Comparison of ENCODE assay signal across 28 cellular contexts in genomic region chr11:73221996-73222395, GRCh38. TPM values are rescaled to one million over a fixed set of nuclear protein-coding genes. Genes with fewer than 3 reads are reported as not detected.
"Had no signal": no experiment of that assay in that cellular context is flagged by ENCODE, and none has a peak within 500 bp of the region (broad histone marks: within the 10 kb centered on the region; RNA-seq: fewer than 3 reads in every experiment).

No MANE protein-coding gene starts in this region.

- H3K27ac ChIP-seq: breast epithelium, gastroesophageal sphincter, pancreas, prostate gland, right atrium auricular region, thoracic aorta, upper lobe of left lung had no signal

- H3K36me3 ChIP-seq: breast epithelium, gastroesophageal sphincter, pancreas, prostate gland, right atrium auricular region, thoracic aorta, upper lobe of left lung had no signal

- H3K9me3 Mint-ChIP-seq: activated CD8-positive, alpha-beta T cell treated with anti-CD3 and anti-CD28 coated beads for 36 hours; activated naive CD4-positive, alpha-beta T cell treated with anti-CD3 and anti-CD28 coated beads for 36 hours; activated T-cell treated with anti-CD3 and anti-CD28 coated beads, Interleukin-2, amount 50 U/mL, for 72 hours; nephron; WTC11 had no signal

- H3K27me3 ChIP-seq: breast epithelium, pancreas, right atrium auricular region, upper lobe of left lung had no signal

- DNase-seq: activated CD4-positive, alpha-beta T cell treated with anti-CD3 and anti-CD28 coated beads for 1 hour; activated CD4-positive, alpha-beta T cell treated with anti-CD3 and anti-CD28 coated beads, Interleukin-2, amount 50 U/mL, for 1 hour; activated CD8-positive, alpha-beta memory T cell treated with anti-CD3 and anti-CD28 coated beads, Interleukin-2, amount 10 ng/mL, durations not matched to agents 7 days and 5 days; activated CD8-positive, alpha-beta T cell treated with anti-CD3 and anti-CD28 coated beads for 36 hours; activated naive CD4-positive, alpha-beta T cell treated with anti-CD3 and anti-CD28 coated beads for 36 hours; activated T-cell treated with anti-CD3 and anti-CD28 coated beads for 4 hours; activated T-cell treated with anti-CD3 and anti-CD28 coated beads, Interleukin-2, amount 50 U/mL, for 72 hours; amygdala; central memory CD4-positive, alpha-beta T cell; effector memory CD4-positive, alpha-beta T cell; hippocampal formation; left cardiac atrium; left ventricle myocardium superior; mammary epithelial cell; stimulated activated CD4-positive, alpha-beta T cell treated with anti-CD3 and anti-CD28 coated beads, Interleukin-12 subunit alpha, Interleukin-12 subunit beta, amount 100 ng/mL, for 4 hours; stimulated activated CD4-positive, alpha-beta T cell treated with anti-CD3 and anti-CD28 coated beads, Interleukin-4, amount 100 ng/mL, for 1 hour; stimulated activated naive CD8-positive, alpha-beta T cell treated with anti-CD3 and anti-CD28 coated beads, Interleukin-15, Interleukin-2, amounts not matched to agents 100 U/mL and 50 U/mL, for 24 hours; T-helper 2 cell; upper lobe of left lung had no signal

- H3K36me3 Mint-ChIP-seq: activated CD8-positive, alpha-beta memory T cell treated with anti-CD3 and anti-CD28 coated beads, Interleukin-2, amount 10 ng/mL, durations not matched to agents 7 days and 5 days; WTC11 had no signal

- H3K4me3 Mint-ChIP-seq: activated CD8-positive, alpha-beta memory T cell treated with anti-CD3 and anti-CD28 coated beads, Interleukin-2, amount 10 ng/mL, durations not matched to agents 7 days and 5 days; activated CD8-positive, alpha-beta T cell treated with anti-CD3 and anti-CD28 coated beads for 36 hours; activated naive CD4-positive, alpha-beta T cell treated with anti-CD3 and anti-CD28 coated beads for 36 hours; activated T-cell treated with anti-CD3 and anti-CD28 coated beads, Interleukin-2, amount 50 U/mL, for 72 hours; nephron; WTC11 had no signal

- H3K27ac Mint-ChIP-seq: activated CD8-positive, alpha-beta memory T cell treated with anti-CD3 and anti-CD28 coated beads, Interleukin-2, amount 10 ng/mL, durations not matched to agents 7 days and 5 days; activated CD8-positive, alpha-beta T cell treated with anti-CD3 and anti-CD28 coated beads for 36 hours; activated naive CD4-positive, alpha-beta T cell treated with anti-CD3 and anti-CD28 coated beads for 36 hours; activated T-cell treated with anti-CD3 and anti-CD28 coated beads, Interleukin-2, amount 50 U/mL, for 72 hours; nephron; WTC11 had no signal

- H3K9me3 ChIP-seq: breast epithelium, gastroesophageal sphincter, pancreas, prostate gland, right atrium auricular region, thoracic aorta, upper lobe of left lung had no signal

- H3K4me1 ChIP-seq: prostate gland had no signal

- ATAC-seq: activated CD8-positive, alpha-beta memory T cell treated with anti-CD3 and anti-CD28 coated beads, Interleukin-2, amount 10 ng/mL, durations not matched to agents 7 days and 5 days; activated CD8-positive, alpha-beta T cell treated with anti-CD3 and anti-CD28 coated beads for 36 hours; activated T-cell treated with anti-CD3 and anti-CD28 coated beads, Interleukin-2, amount 50 U/mL, for 72 hours; gastroesophageal sphincter; left cardiac atrium; left ventricle myocardium superior; pancreas; SK-N-SH treated with all-trans-retinoic acid at 6 μM for 48 hours; stimulated activated naive CD8-positive, alpha-beta T cell treated with anti-CD3 and anti-CD28 coated beads, Interleukin-15, Interleukin-2, amounts not matched to agents 100 U/mL and 50 U/mL, for 24 hours; WTC11 had no signal

- H3K4me3 ChIP-seq: breast epithelium, gastroesophageal sphincter, pancreas, prostate gland, right atrium auricular region, thoracic aorta, upper lobe of left lung had no signal

RNA-seq across cellular contexts. Expression of gene P2RY2, which starts 3.9 kb away (rescaled TPM):
- total RNA-seq: activated CD8-positive, alpha-beta memory T cell treated with anti-CD3 and anti-CD28 coated beads, Interleukin-2, amount 10 ng/mL, durations not matched to agents 7 days and 5 days; activated CD8-positive, alpha-beta T cell treated with anti-CD3 and anti-CD28 coated beads for 36 hours; activated naive CD4-positive, alpha-beta T cell treated with anti-CD3 and anti-CD28 coated beads for 36 hours; activated T-cell treated with anti-CD3 and anti-CD28 coated beads, Interleukin-2, amount 50 U/mL, for 72 hours had no signal

RNA-seq across cellular contexts. Expression of gene P2RY6, which starts 50.1 kb away (rescaled TPM):
- total RNA-seq: activated CD8-positive, alpha-beta memory T cell treated with anti-CD3 and anti-CD28 coated beads, Interleukin-2, amount 10 ng/mL, durations not matched to agents 7 days and 5 days; activated CD8-positive, alpha-beta T cell treated with anti-CD3 and anti-CD28 coated beads for 36 hours; activated naive CD4-positive, alpha-beta T cell treated with anti-CD3 and anti-CD28 coated beads for 36 hours; activated T-cell treated with anti-CD3 and anti-CD28 coated beads, Interleukin-2, amount 50 U/mL, for 72 hours; WTC11 had no signal
